In genomic region chr12:48999371-49000131, GRCh38 we compare ENCODE assay signal across 7 cellular contexts. TPM values are rescaled to one million over a fixed set of nuclear protein-coding genes. Genes with fewer than 3 reads are reported as not detected.
DNase-seq lines count a peak whose midpoint lies in the region; ATAC-seq and TF ChIP-seq lines count a peak whose summit lies in the region.

DDN (minus strand) TSS chr12:48999375; CDS start chr12:48999287, 88 bp downstream.

- no peaks in the 10 kb centered on the region for H3K9me3 ChIP-seq in SK-N-MC (ENCODE audit: low read depth, low read length)

- H3K9ac ChIP-seq in SK-N-MC (ENCODE audit: insufficient read length), result peak within 1 kb of the TSS; percentile 67

- no peaks in the 10 kb centered on the region for H3K27me3 Mint-ChIP-seq in MCF 10A (ENCODE audit: insufficient read depth, unreplicated experiment)

- peaks cover 14% of the 10 kb centered on the region for H3K4me1 Mint-ChIP-seq in MCF 10A (ENCODE audit: insufficient read depth, unreplicated experiment)

- BruUV-seq in MCF 10A (replicated peaks; lab: Mats Ljungman, UMichigan), result no TSS peak

- ATAC-seq in HG03342 (IDR thresholded peaks at IDR 0.05; ENCODE audit: unreplicated experiment), result peak; percentile 35

- no peak within 1 kb of the TSS for H3K27ac Mint-ChIP-seq in MCF 10A (ENCODE audit: low read depth, unreplicated experiment)

- peak within 1 kb of the TSS; percentile 82 for H3K4me3 ChIP-seq in SK-N-MC

- TF ChIP-seq CTCF in GM10266 (IDR thresholded peaks at IDR 0.05; ENCODE audit: control insufficient read depth, insufficient read depth, low read depth, missing control alignments) (no peak), MCF 10A (IDR thresholded peaks at IDR 0.05; ENCODE audit: unreplicated experiment) (no peak)

- peak within 1 kb of the TSS; percentile 67 for H3K4me3 Mint-ChIP-seq in MCF 10A (ENCODE audit: unreplicated experiment)

- H3K27ac ChIP-seq in SK-N-MC, result no peak within 1 kb of the TSS

- H3K36me3 ChIP-seq in SK-N-MC (ENCODE audit: insufficient read depth, low read length), result peaks cover 12% of the 10 kb centered on the region; the same call in 1 of the 2 replicates

- peaks cover 36% of the 10 kb centered on the region for H3K36me3 Mint-ChIP-seq in MCF 10A (ENCODE audit: insufficient read depth, unreplicated experiment)

- no peaks in the 10 kb centered on the region for H3K9me3 Mint-ChIP-seq in MCF 10A (ENCODE audit: unreplicated experiment)

- POLR2A ChIA-PET in MCF 10A (lab: Yijun Ruan, JAX), result interaction anchor here (1.2 to 1.5 kb wide), 2 partner anchors 16 to 18 kb away, joined by 3 to 4 read pairs; no protein-coding TSS in a partner anchor

- intact Hi-C loops in MCF 10A (cut with micrococcal nuclease), result loop anchor here (10.0 kb wide), 1 partner anchor 105 kb away; no protein-coding TSS in a partner anchor

- DNase-seq in GM10266 (ENCODE audit: extremely low spot score) (peak; percentile 87), SK-N-MC (ENCODE audit: low read depth, low spot score) (no peak), MCF 10A (ENCODE audit: unreplicated experiment) (peak; percentile 32), iris pigment epithelial cell (ENCODE audit: low read depth) (peak; percentile 50), GOT3 (lab: John Stamatoyannopoulos, UW) (no peak)
- peak; percentile 61 for DNase-seq in stimulated activated CD4-positive, alpha-beta T cell treated with anti-CD3 and anti-CD28 coated beads, Interleukin-4, amount 100 ng/mL, for 1 hour

- CTCF ChIA-PET in MCF 10A (lab: Yijun Ruan, JAX), result interaction anchor here (1.0 to 1.4 kb wide), 4 partner anchors 11 to 147 kb away, joined by 4 to 7 read pairs (median 4); partner anchors contain the start of gene WNT1

RNA-seq across cellular contexts. Expression of gene DDN, which starts in this region (rescaled TPM):
- 0.28 and 0.47 TPM in 2 replicates for total RNA-seq in MCF 10A (2022)

Comparison
In these comparisons a context has a peak if more than half of its experiments do, and no peak if none do; other contexts are left out.
1. Peak in DNase-seq in MCF 10A; RNA of the gene not detected or under 1 TPM.
2. DNase-seq: peak in GM10266 (single experiment), iris pigment epithelial cell (single experiment) and stimulated activated CD4-positive, alpha-beta T cell treated with anti-CD3 and anti-CD28 coated beads, Interleukin-4, amount 100 ng/mL, for 1 hour (single experiment); none in SK-N-MC (single experiment) and GOT3 (single experiment).